1 cellular context compared by ENCODE assay signal in genomic region chr4:1746265-1746691, GRCh38.
TF ChIP-seq lines count a peak whose summit lies in the region.

No MANE protein-coding gene starts in this region.

TF ChIP-seq in HepG2, 621 proteins besides CTCF, POLR2A, EP300 and RAD21 (continued from another document and continues in another):
- TF ChIP-seq THAP7 (CRISPR knock-in tag; IDR thresholded peaks at IDR 0.05) (0 out of 2 replicates have a peak, but pooled peaks have one; percentile 64), ERF (CRISPR knock-in tag; IDR thresholded peaks at IDR 0.05) (peak; percentile 64), ZNF142 (CRISPR knock-in tag; IDR thresholded peaks at IDR 0.05) (0 out of 2 replicates have a peak, but pooled peaks have one; percentile 41), ZNF331 (CRISPR knock-in tag; IDR thresholded peaks at IDR 0.05) (0 out of 2 replicates have a peak, but pooled peaks have one; percentile 52), XRCC5 (optimal IDR thresholded peaks at IDR 0.05; ENCODE audit: low read length) (peak; percentile 98), LCORL (IDR thresholded peaks at IDR 0.05) (no peak), LCORL (CRISPR knock-in tag; IDR thresholded peaks at IDR 0.05) (peak; percentile 77), HBP1 (CRISPR knock-in tag; IDR thresholded peaks at IDR 0.05; ENCODE audit: low read depth) (peak; percentile 67; the same call in 1 of the 2 replicates), HNRNPK (IDR thresholded peaks at IDR 0.05; ENCODE audit: low read depth, low read length, poor library complexity, severe bottlenecking) (peak; percentile 74), RFXAP (CRISPR knock-in tag; IDR thresholded peaks at IDR 0.05; ENCODE audit: borderline replicate concordance) (peak; percentile 33; the same call in 1 of the 2 replicates), ZNF205 (CRISPR knock-in tag; IDR thresholded peaks at IDR 0.05) (peak; percentile 98), TBX3 (IDR thresholded peaks at IDR 0.05; ENCODE audit: borderline replicate concordance) (peak; percentile 13; the same call in 1 of the 2 replicates), SOX5 (CRISPR knock-in tag; IDR thresholded peaks at IDR 0.05; ENCODE audit: borderline replicate concordance) (peak; percentile 45), YY1 (IDR thresholded peaks at IDR 0.05; ENCODE audit: insufficient read depth, insufficient replicate concordance, low read depth, low read length) (peak; percentile 66), NFYB (CRISPR knock-in tag; IDR thresholded peaks at IDR 0.05) (no peak), HNRNPL (IDR thresholded peaks at IDR 0.05; ENCODE audit: low read depth, low read length) (peak; percentile 95), ZNF350 (CRISPR knock-in tag; IDR thresholded peaks at IDR 0.05; ENCODE audit: borderline replicate concordance, low read depth) (no peak), JARID2 (CRISPR knock-in tag; IDR thresholded peaks at IDR 0.05; ENCODE audit: insufficient replicate concordance) (peak; percentile 45), IRF2 (CRISPR knock-in tag; IDR thresholded peaks at IDR 0.05) (peak; percentile 66; the same call in 1 of the 2 replicates), MTERF4 (CRISPR knock-in tag; IDR thresholded peaks at IDR 0.05) (peak; percentile 6; the same call in 1 of the 2 replicates), DBP (CRISPR knock-in tag; IDR thresholded peaks at IDR 0.05; ENCODE audit: not compliant biosample characterization) (peak; percentile 75), BORCS8-MEF2B (CRISPR knock-in tag; IDR thresholded peaks at IDR 0.05) (0 out of 2 replicates have a peak, but pooled peaks have one; percentile 38), ZNF503 (CRISPR knock-in tag; IDR thresholded peaks at IDR 0.05) (peak; percentile 21; the same call in 1 of the 2 replicates), ZNF274 (CRISPR knock-in tag; IDR thresholded peaks at IDR 0.05) (no peak; the same call in 1 of the 2 replicates), CEBPG (CRISPR knock-in tag; IDR thresholded peaks at IDR 0.05) (peak; percentile 56), MIER2 (CRISPR knock-in tag; IDR thresholded peaks at IDR 0.05) (no peak), ZHX1 (CRISPR knock-in tag; IDR thresholded peaks at IDR 0.05; ENCODE audit: low read depth) (peak; percentile 72; the same call in 1 of the 2 replicates), MED1 (CRISPR knock-in tag; IDR thresholded peaks at IDR 0.05) (peak; percentile 59), KLF6 (CRISPR knock-in tag; IDR thresholded peaks at IDR 0.05) (peak; percentile 36; the same call in 1 of the 2 replicates), ZBED4 (CRISPR knock-in tag; IDR thresholded peaks at IDR 0.05; ENCODE audit: borderline replicate concordance) (peak; percentile 78; the same call in 1 of the 2 replicates), ZBTB33 (CRISPR knock-in tag; IDR thresholded peaks at IDR 0.05) (peak; percentile 84), ZNF354B (CRISPR knock-in tag; IDR thresholded peaks at IDR 0.05) (0 out of 2 replicates have a peak, but pooled peaks have one; percentile 25), NONO (IDR thresholded peaks at IDR 0.05) (no peak), NONO (CRISPR knock-in tag; conservative IDR thresholded peaks at IDR 0.05) (no peak), CBFB (CRISPR knock-in tag; IDR thresholded peaks at IDR 0.05) (0 out of 2 replicates have a peak, but pooled peaks have one; percentile 21), AGO2 (optimal IDR thresholded peaks at IDR 0.05; ENCODE audit: low read depth, low read length) (peak; percentile 61), HOXA3 (CRISPR knock-in tag; IDR thresholded peaks at IDR 0.05) (peak; percentile 72), SAFB2 (CRISPR knock-in tag; IDR thresholded peaks at IDR 0.05; ENCODE audit: borderline replicate concordance, low read depth) (peak; percentile 25; the same call in 1 of the 2 replicates), ZNF713 (CRISPR knock-in tag; IDR thresholded peaks at IDR 0.05) (no peak)
